In the genomic region with DNA sequence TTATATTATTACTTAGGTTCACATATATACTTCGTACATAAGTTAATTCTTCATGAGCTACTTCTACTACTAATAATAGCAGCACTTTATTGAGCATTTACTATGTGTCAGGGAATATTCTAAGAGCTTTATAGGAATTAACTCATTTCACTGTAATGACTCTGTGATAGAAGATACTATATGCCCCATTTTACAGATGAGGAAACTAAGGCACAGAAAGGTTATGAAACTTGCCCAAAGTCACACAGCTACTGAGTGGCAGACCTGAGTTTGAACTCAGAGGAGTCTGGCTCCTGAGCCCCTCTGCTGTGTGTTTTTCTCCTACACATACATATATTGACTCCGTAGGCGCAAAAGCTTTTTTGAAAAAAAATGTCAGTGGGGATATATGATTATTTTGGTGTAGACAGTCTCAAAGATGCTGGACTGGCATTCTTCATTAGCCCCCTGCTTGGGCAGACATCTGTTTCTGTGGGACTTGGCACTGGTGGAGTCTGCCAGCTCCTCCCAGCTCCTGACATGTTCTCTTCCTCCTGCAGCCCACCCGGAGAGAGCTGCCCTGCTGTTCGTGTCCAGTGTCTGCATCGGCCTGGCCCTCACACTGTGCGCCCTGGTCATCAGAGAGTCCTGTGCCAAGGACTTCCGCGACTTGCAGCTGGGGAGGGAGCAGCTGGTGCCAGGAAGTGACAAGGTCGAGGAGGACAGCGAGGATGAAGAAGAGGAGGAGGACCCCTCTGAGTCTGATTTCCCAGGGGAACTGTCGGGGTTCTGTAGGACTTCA, we compare ENCODE assay signal across 25 cellular contexts.
"Had no signal": no experiment of that assay in that cellular context is flagged by ENCODE, and none has a peak within 500 bp of the region (broad histone marks: within the 10 kb centered on the region; RNA-seq: fewer than 3 reads in every experiment).

No MANE protein-coding gene starts in this region.

- H3K4me1 ChIP-seq: colonic mucosa, gastrocnemius medialis, thyroid gland had no signal

- H3K27ac ChIP-seq: colonic mucosa, gastrocnemius medialis, right lobe of liver, thyroid gland, vagina, WERI-Rb-1 had no signal

- H3K36me3 ChIP-seq: colonic mucosa, gastrocnemius medialis, right lobe of liver, WERI-Rb-1 had no signal

- H3K9me3 ChIP-seq: colonic mucosa, gastrocnemius medialis, mucosa of descending colon, right lobe of liver, thyroid gland, upper lobe of left lung, vagina had no signal

- H3K4me3 ChIP-seq: colonic mucosa, gastrocnemius medialis, mucosa of descending colon, right lobe of liver, thyroid gland, upper lobe of left lung, vagina had no signal

- DNase-seq: activated CD4-positive, alpha-beta memory T cell treated with anti-CD3 and anti-CD28 coated beads for 36 hours; activated CD4-positive, alpha-beta T cell treated with anti-CD3 and anti-CD28 coated beads, Interleukin-2, amount 10 ng/mL, durations not matched to agents 24 days and 14 days; activated CD4-positive, CD25-positive, alpha-beta regulatory T cell treated with anti-CD3 and anti-CD28 coated beads, Interleukin-2, amount 50 U/mL, for 72 hours; activated CD8-positive, alpha-beta memory T cell treated with anti-CD3 and anti-CD28 coated beads, Interleukin-2, amount 50 U/mL, for 48 hours; activated naive CD8-positive, alpha-beta T cell treated with anti-CD3 and anti-CD28 coated beads, Interleukin-2, amount 50 U/mL, for 24 hours; activated T-cell treated with anti-CD3 and anti-CD28 coated beads, Interleukin-2, amount 50 U/mL, for 4 hours; colonic mucosa; effector memory CD4-positive, alpha-beta T cell; gastrocnemius medialis; hippocampal formation; left cardiac atrium; left ventricle myocardium superior; mucosa of descending colon; right lobe of liver; small intestine; stimulated activated CD4-positive, alpha-beta T cell treated with anti-CD3 and anti-CD28 coated beads, Interleukin-4, amount 100 ng/mL, for 24 hours; stimulated activated naive CD8-positive, alpha-beta T cell treated with anti-CD3 and anti-CD28 coated beads, Interleukin-15, amount 100 ng/mL, for 72 hours; T-helper 17 cell; T1000; thyroid gland; upper lobe of left lung; WERI-Rb-1 had no signal

- H3K27me3 ChIP-seq: colonic mucosa, gastrocnemius medialis, right lobe of liver, thyroid gland, upper lobe of left lung, vagina had no signal

- ATAC-seq: activated T-cell treated with anti-CD3 and anti-CD28 coated beads, Interleukin-2, amount 50 U/mL, for 4 hours; gastrocnemius medialis; left cardiac atrium; left ventricle myocardium superior; mucosa of descending colon; stimulated activated naive CD8-positive, alpha-beta T cell treated with anti-CD3 and anti-CD28 coated beads, Interleukin-15, amount 100 ng/mL, for 72 hours; T-helper 17 cell had no signal

- FAIRE-seq: bronchial epithelial cell, keratinocyte, small intestine had no signal
